8 cellular contexts compared by ENCODE assay signal in the genomic region with DNA sequence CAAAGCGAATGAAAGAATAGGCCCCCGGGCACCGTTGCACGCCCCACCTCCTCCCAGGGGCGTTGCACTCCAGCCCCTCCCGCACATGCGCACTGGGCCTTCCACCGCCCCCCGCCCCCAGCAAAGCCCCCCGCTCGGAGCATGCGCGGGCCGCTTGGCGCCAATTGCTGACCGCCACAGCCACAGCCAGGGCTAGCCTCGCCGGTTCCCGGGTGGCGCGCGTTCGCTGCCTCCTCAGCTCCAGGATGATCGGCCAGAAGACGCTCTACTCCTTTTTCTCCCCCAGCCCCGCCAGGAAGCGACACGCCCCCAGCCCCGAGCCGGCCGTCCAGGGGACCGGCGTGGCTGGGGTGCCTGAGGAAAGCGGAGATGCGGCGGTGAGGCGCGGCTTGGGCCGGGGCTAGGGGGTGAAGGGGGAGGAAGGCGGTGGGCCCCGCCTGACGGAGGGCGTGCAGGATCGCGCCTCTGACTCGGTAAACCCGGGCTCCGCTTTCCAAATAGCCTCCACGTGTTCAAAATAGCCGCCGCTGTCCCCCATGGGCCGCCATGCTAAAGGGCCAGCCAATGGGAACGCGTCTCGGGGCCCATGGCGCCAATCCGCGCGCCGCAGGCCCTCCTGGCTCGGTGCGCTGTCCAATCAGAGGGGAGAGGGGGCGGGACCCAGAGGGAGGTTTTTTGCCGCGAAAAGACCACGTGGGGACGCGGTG. TPM values are rescaled to one million over a fixed set of nuclear protein-coding genes. Genes with fewer than 3 reads are reported as not detected.
DNase-seq lines count a peak whose midpoint lies in the region; ATAC-seq and TF ChIP-seq lines count a peak whose summit lies in the region.

A gene (plus strand): TSS at position 163 of the 707 bp plus-strand sequence. CDS start 83 bp downstream, at position 246.

- no peak within 1 kb of the TSS for H3T11ph ChIP-seq in H9 (ENCODE audit: low read length)

- no peak within 1 kb of the TSS for H4K91ac ChIP-seq in H9 (ENCODE audit: insufficient read length, low read depth, low read length)

- no peaks in the 10 kb centered on the region for H3K9me3 Mint-ChIP-seq in H9
- no peaks in the 10 kb centered on the region for H3K9me3 Mint-ChIP-seq in natural killer cell treated with Interleukin-12 subunit alpha and Interleukin-12 subunit beta and Interleukin-15 and Interleukin-18, amount 100 ng/mL, for 72 hours

- TF ChIP-seq CTCF in H9 (conservative IDR thresholded peaks at IDR 0.05) = no peak

- no peak within 1 kb of the TSS for H3K23ac ChIP-seq in H9 (ENCODE audit: insufficient read length, low read depth, low read length)

- H3K27me3 ChIP-seq in H9 (ENCODE audit: insufficient read depth, low read length) (no peaks in the 10 kb centered on the region), MG63 (no peaks in the 10 kb centered on the region)

- H3K9me3 ChIP-seq in H9 (ENCODE audit: control insufficient read depth, low read depth, low read length) (no peaks in the 10 kb centered on the region), MG63 (no peaks in the 10 kb centered on the region)

- no peak within 1 kb of the TSS for H4K8ac ChIP-seq in H9 (replicated peaks; ENCODE audit: insufficient read length, low read depth, low read length)

- H3K79me2 ChIP-seq in H9 (ENCODE audit: insufficient read depth, low read length) = peaks cover 5% of the 10 kb centered on the region; the same call in 1 of the 2 replicates

- peak within 1 kb of the TSS; percentile 24 for H2BK120ac ChIP-seq in H9 (ENCODE audit: low read depth, low read length, poor library complexity, severe bottlenecking)

- H3K79me1 ChIP-seq in H9 (ENCODE audit: insufficient read depth, low read depth, low read length, poor library complexity, severe bottlenecking) = peaks cover 8% of the 10 kb centered on the region

- H3K27me3 Mint-ChIP-seq in H9 (ENCODE audit: low read depth) = peaks cover 9% of the 10 kb centered on the region
- no peaks in the 10 kb centered on the region for H3K27me3 Mint-ChIP-seq in natural killer cell treated with Interleukin-12 subunit alpha and Interleukin-12 subunit beta and Interleukin-15 and Interleukin-18, amount 100 ng/mL, for 72 hours

- H3K9ac ChIP-seq in H9 (ENCODE audit: extremely low read depth, insufficient read length, low read length) = peak within 1 kb of the TSS; percentile 82

- H3K4ac ChIP-seq in H9 (ENCODE audit: low read depth, low read length) = no peak within 1 kb of the TSS; the same call in 1 of the 2 replicates

- H3K14ac ChIP-seq in H9 (ENCODE audit: insufficient read depth, low read length) = peak within 1 kb of the TSS; percentile 78

- H3K4me3 ChIP-seq in MG63 = peak within 1 kb of the TSS; percentile 90

- peaks cover 7 to 23% of the 10 kb centered on the region in 2 experiments for H3K4me1 Mint-ChIP-seq in H9
- H3K4me1 Mint-ChIP-seq in natural killer cell treated with Interleukin-12 subunit alpha and Interleukin-12 subunit beta and Interleukin-15 and Interleukin-18, amount 100 ng/mL, for 72 hours (ENCODE audit: low read depth in 2 of 2) = peaks cover 39 to 42% of the 10 kb centered on the region in 2 donors

- H3K56ac ChIP-seq in H9 (ENCODE audit: insufficient read length, low read depth, low read length) = no peak within 1 kb of the TSS

- H2BK12ac ChIP-seq in H9 (ENCODE audit: insufficient read length, low read depth, low read length) = no peak within 1 kb of the TSS

- ATAC-seq in natural killer cell treated with Interleukin-12 subunit alpha and Interleukin-12 subunit beta and Interleukin-15 and Interleukin-18, amount 100 ng/mL, for 72 hours = peak; percentile 97 to 98

- H3K36me3 Mint-ChIP-seq in H9 (ENCODE audit: insufficient read depth in 1 of 3, low read depth in 3 of 3) = peaks cover 31 to 40% (median 38%) of the 10 kb centered on the region in 3 experiments
- H3K36me3 Mint-ChIP-seq in natural killer cell treated with Interleukin-12 subunit alpha and Interleukin-12 subunit beta and Interleukin-15 and Interleukin-18, amount 100 ng/mL, for 72 hours = peaks cover 6% of the 10 kb centered on the region

- no peaks in the 10 kb centered on the region for H4K20me1 ChIP-seq in H9 (ENCODE audit: control insufficient read depth, insufficient read depth, insufficient read length)

- no peak within 1 kb of the TSS for H2BK15ac ChIP-seq in H9 (ENCODE audit: low read depth, low read length)

- no peak within 1 kb of the TSS for H2BK5ac ChIP-seq in H9 (ENCODE audit: insufficient read length, low read length)

- peak within 1 kb of the TSS in 2 of 3 experiments; percentile 82 to 98; a peak in 4 of 7 replicates for H3K27ac Mint-ChIP-seq in H9
- H3K27ac Mint-ChIP-seq in natural killer cell treated with Interleukin-12 subunit alpha and Interleukin-12 subunit beta and Interleukin-15 and Interleukin-18, amount 100 ng/mL, for 72 hours = peak within 1 kb of the TSS; percentile 26 to 76

- H3K27ac ChIP-seq in H9 (ENCODE audit: insufficient read length, low read depth, low read length) = no peak within 1 kb of the TSS

- H2AK5ac ChIP-seq in H9 (ENCODE audit: insufficient read length, low read length) = no peak within 1 kb of the TSS

- peaks cover 38% of the 10 kb centered on the region for H3K36me3 ChIP-seq in MG63

- WGBS in H9 (ENCODE audit: extremely low coverage, insufficient read length, low lambda C conversion rate) = no CpG with 5 or more reads among the region's 68 CpGs

- peak within 1 kb of the TSS; percentile 86 to 89 for H3K4me3 Mint-ChIP-seq in H9
- peak within 1 kb of the TSS; percentile 84 for H3K4me3 Mint-ChIP-seq in natural killer cell treated with Interleukin-12 subunit alpha and Interleukin-12 subunit beta and Interleukin-15 and Interleukin-18, amount 100 ng/mL, for 72 hours

- peak within 1 kb of the TSS; percentile 85 for H3K4me2 ChIP-seq in H9 (ENCODE audit: insufficient read depth, insufficient read length, low read length)

- H3K18ac ChIP-seq in H9 (ENCODE audit: insufficient read length, low read depth, low read length) = peak within 1 kb of the TSS; percentile 72

- no peak within 1 kb of the TSS for H2AFZ ChIP-seq in H9 (ENCODE audit: low read length)

- H4K5ac ChIP-seq in H9 (ENCODE audit: insufficient read length, low read depth, low read length) = no peak within 1 kb of the TSS

- no peak within 1 kb of the TSS for H2BK20ac ChIP-seq in H9 (ENCODE audit: low read depth, low read length, poor library complexity, severe bottlenecking)

- H3K23me2 ChIP-seq in H9 (ENCODE audit: insufficient read length, low read depth, low read length, poor library complexity, severe bottlenecking) = peaks cover 16% of the 10 kb centered on the region

- DNase-seq in ELF-1 (ENCODE audit: low read depth, low spot score) = peak; percentile 96
- peak; percentile 97 for DNase-seq in H9
- DNase-seq in MG63 = peak; percentile 95
- DNase-seq in SHP77 (lab: John Stamatoyannopoulos, UW) = peak; percentile 90 to 94
- peak; percentile 95 for DNase-seq in activated T-helper 9 cell treated with anti-CD3 and anti-CD28 coated beads, Interleukin-2, amount 50 U/mL, for 16 hours (ENCODE audit: low read depth)
- peak; percentile 92 for DNase-seq in fibroblast of peridontal ligament (ENCODE audit: extremely low read depth)
- DNase-seq in natural killer cell treated with Interleukin-12 subunit alpha and Interleukin-12 subunit beta and Interleukin-15 and Interleukin-18, amount 100 ng/mL, for 72 hours (ENCODE audit: low spot score) = peak; percentile 98
- peak; percentile 96 for DNase-seq in stimulated activated naive CD4-positive, alpha-beta T cell treated with Interleukin-2 at 50 U/mL for 16 hours (lab: John Stamatoyannopoulos, UW)

- no peaks in the 10 kb centered on the region for H3K4me1 ChIP-seq in H9 (ENCODE audit: insufficient read depth, low read length)

RNA-seq across cellular contexts. Expression of the gene that starts here (rescaled TPM):
- 188 and 195 TPM in 2 replicates for total RNA-seq in H9 (2021)
- 67.5 and 80.9 TPM in 2 replicates for total RNA-seq in MG63 (2014; rRNA removed; shearing (Covaris generic); ENCODE audit: low replicate concordance)
- 10 to 100 TPM; 36.1 to 79.3 TPM for total RNA-seq in natural killer cell treated with Interleukin-12 subunit alpha and Interleukin-12 subunit beta and Interleukin-15 and Interleukin-18, amount 100 ng/mL, for 72 hours
